Comparison of ENCODE assay signal across 31 cellular contexts in the genomic region with DNA sequence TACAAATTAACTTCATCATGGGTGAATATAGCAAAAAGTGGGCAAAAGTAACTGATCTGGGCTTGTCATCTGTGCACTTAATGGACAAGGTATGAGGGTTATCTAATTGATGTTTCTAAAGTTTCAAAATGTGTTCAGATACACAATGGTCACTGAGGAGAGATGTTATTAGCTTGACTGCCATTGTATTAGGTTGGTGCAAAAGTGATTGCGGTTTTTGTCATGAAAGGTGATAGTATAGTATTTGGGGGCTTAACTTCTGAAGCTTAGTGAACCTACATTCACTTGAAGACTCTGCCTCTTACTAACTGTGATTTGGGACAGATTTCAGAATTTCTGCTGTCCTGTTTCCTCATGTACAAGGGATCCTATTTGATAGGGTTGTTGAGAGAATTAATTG.
"Had no signal": no experiment of that assay in that cellular context is flagged by ENCODE, and none has a peak within 500 bp of the region (broad histone marks: within the 10 kb centered on the region; RNA-seq: fewer than 3 reads in every experiment).

No MANE protein-coding gene starts in this region.

- H3K27me3 Mint-ChIP-seq: naive B cell; natural killer cell treated with Interleukin-12 subunit alpha and Interleukin-12 subunit beta and Interleukin-15 and Interleukin-18, amount 100 ng/mL, for 72 hours; progenitor cell of endocrine pancreas; stimulated activated naive CD8-positive, alpha-beta T cell treated with anti-CD3 and anti-CD28 coated beads, Interleukin-15, amount 100 ng/mL, for 72 hours had no signal

- H3K4me3 ChIP-seq: neural progenitor cell, ovary, psoas muscle, skin epidermis, smooth muscle cell, spleen, thoracic aorta, thyroid gland, tibial nerve, upper lobe of left lung, vagina had no signal

- FAIRE-seq: urothelium cell line had no signal

- DNase-seq: naive B cell; naive thymus-derived CD8-positive, alpha-beta T cell; nephron progenitor cell; occipital lobe; ovary; posterior cingulate gyrus; psoas muscle; right cardiac atrium; spleen; stimulated activated CD4-positive, alpha-beta T cell treated with anti-CD3 and anti-CD28 coated beads, Interleukin-12 subunit alpha, Interleukin-12 subunit beta, amount 100 ng/mL, for 4 hours; stimulated activated CD4-positive, alpha-beta T cell treated with anti-CD3 and anti-CD28 coated beads, Interleukin-1b, Interleukin-23, amount 100 ng/mL, for 48 hours; stimulated activated CD4-positive, alpha-beta T cell treated with anti-CD3 and anti-CD28 coated beads, Interleukin-4, amount 100 ng/mL, for 1 hour; stimulated activated CD4-positive, alpha-beta T cell treated with anti-CD3 and anti-CD28 coated beads, Interleukin-4, amount 100 ng/mL, for 4 hours; stimulated activated CD8-positive, alpha-beta memory T cell treated with anti-CD3 and anti-CD28 coated beads, Interleukin-4, amount 100 ng/mL, for 48 hours; stimulated activated naive CD4-positive, alpha-beta T cell; stimulated activated naive CD8-positive, alpha-beta T cell treated with anti-CD3 and anti-CD28 coated beads, Interleukin-15, amount 100 ng/mL, for 72 hours; stimulated activated naive CD8-positive, alpha-beta T cell treated with anti-CD3 and anti-CD28 coated beads, Interleukin-15, Interleukin-2, amounts not matched to agents 100 U/mL and 50 U/mL, for 24 hours; thyroid gland; trophoblast cell; upper lobe of left lung had no signal

- H3K4me1 Mint-ChIP-seq: naive thymus-derived CD8-positive, alpha-beta T cell; stimulated activated naive CD8-positive, alpha-beta T cell treated with anti-CD3 and anti-CD28 coated beads, Interleukin-15, amount 100 ng/mL, for 72 hours had no signal

- H3K9me3 Mint-ChIP-seq: naive B cell; naive thymus-derived CD8-positive, alpha-beta T cell; natural killer cell treated with Interleukin-12 subunit alpha and Interleukin-12 subunit beta and Interleukin-15 and Interleukin-18, amount 100 ng/mL, for 72 hours; nephron progenitor cell; neural progenitor cell; stimulated activated naive CD8-positive, alpha-beta T cell treated with anti-CD3 and anti-CD28 coated beads, Interleukin-15, amount 100 ng/mL, for 72 hours had no signal

- H3K36me3 ChIP-seq: neural progenitor cell, ovary, spleen, thoracic aorta, thyroid gland, tibial nerve, upper lobe of left lung, vagina had no signal

- H3K27me3 ChIP-seq: neural progenitor cell, ovary, spleen, thyroid gland, tibial nerve, upper lobe of left lung, vagina had no signal

- H3K27ac ChIP-seq: neural progenitor cell, ovary, parathyroid adenoma, psoas muscle, spleen, thoracic aorta, thyroid gland, tibial nerve, upper lobe of left lung, vagina had no signal

- H3K27ac Mint-ChIP-seq: naive thymus-derived CD8-positive, alpha-beta T cell; natural killer cell treated with Interleukin-12 subunit alpha and Interleukin-12 subunit beta and Interleukin-15 and Interleukin-18, amount 100 ng/mL, for 72 hours; nephron progenitor cell; neural progenitor cell; progenitor cell of endocrine pancreas; stimulated activated naive CD8-positive, alpha-beta T cell treated with anti-CD3 and anti-CD28 coated beads, Interleukin-15, amount 100 ng/mL, for 72 hours had no signal

- H3K4me3 Mint-ChIP-seq: naive B cell; naive thymus-derived CD8-positive, alpha-beta T cell; natural killer cell treated with Interleukin-12 subunit alpha and Interleukin-12 subunit beta and Interleukin-15 and Interleukin-18, amount 100 ng/mL, for 72 hours; nephron progenitor cell; neural progenitor cell; stimulated activated naive CD8-positive, alpha-beta T cell treated with anti-CD3 and anti-CD28 coated beads, Interleukin-15, amount 100 ng/mL, for 72 hours had no signal

- H2AFZ ChIP-seq: neural progenitor cell, parathyroid adenoma had no signal

- H3K36me3 Mint-ChIP-seq: naive B cell; naive thymus-derived CD8-positive, alpha-beta T cell; natural killer cell treated with Interleukin-12 subunit alpha and Interleukin-12 subunit beta and Interleukin-15 and Interleukin-18, amount 100 ng/mL, for 72 hours had no signal

- H3K4me1 ChIP-seq: parathyroid adenoma, psoas muscle, spleen, thyroid gland, upper lobe of left lung had no signal

- H3K9me3 ChIP-seq: ovary, psoas muscle, spleen, thoracic aorta, thyroid gland, tibial nerve, upper lobe of left lung, vagina had no signal

- H3K4me2 ChIP-seq: neural progenitor cell, smooth muscle cell had no signal

- H3K9ac ChIP-seq: neural progenitor cell, parathyroid adenoma had no signal

- H3K79me2 ChIP-seq: parathyroid adenoma had no signal

- ATAC-seq: naive thymus-derived CD8-positive, alpha-beta T cell; natural killer cell treated with Interleukin-12 subunit alpha and Interleukin-12 subunit beta and Interleukin-15 and Interleukin-18, amount 100 ng/mL, for 72 hours; psoas muscle; right cardiac atrium; sciatic nerve; stimulated activated naive CD8-positive, alpha-beta T cell treated with anti-CD3 and anti-CD28 coated beads, Interleukin-15, amount 100 ng/mL, for 72 hours; stimulated activated naive CD8-positive, alpha-beta T cell treated with anti-CD3 and anti-CD28 coated beads, Interleukin-15, Interleukin-2, amounts not matched to agents 100 U/mL and 50 U/mL, for 24 hours had no signal
